In genomic region chr1:22057861-22058260, GRCh38 we compare ENCODE assay signal across 1 cellular context.
TF ChIP-seq lines count a peak whose summit lies in the region.

No MANE protein-coding gene starts in this region.

TF ChIP-seq in K562, 482 proteins besides CTCF, POLR2A, EP300 and RAD21:
- TF ChIP-seq RBFOX2 (IDR thresholded peaks at IDR 0.05; ENCODE audit: low read depth, low read length) (0 out of 2 replicates have a peak, but pooled peaks have one; percentile 16), ZNF696 (CRISPR knock-in tag; conservative IDR thresholded peaks at IDR 0.05) (no peak)
